In the genomic region with DNA sequence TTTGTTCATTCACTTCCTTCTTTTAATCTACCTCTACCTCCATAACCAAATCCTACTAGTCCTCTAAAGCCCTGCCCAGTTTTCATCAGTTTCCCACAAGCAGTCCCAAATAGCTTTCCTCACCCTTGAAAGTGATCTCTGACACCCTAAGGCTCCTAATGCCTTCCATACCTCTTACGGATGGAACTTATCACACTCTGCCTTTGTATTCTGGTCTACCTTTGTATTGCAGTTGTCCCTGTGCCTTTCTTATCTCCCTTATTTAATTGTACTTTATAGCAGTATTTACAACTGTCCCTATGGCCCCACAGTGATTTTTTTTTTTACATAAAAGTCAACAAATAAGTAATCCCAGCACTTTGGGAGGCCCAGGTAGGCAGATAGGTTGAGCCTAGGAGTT, we compare ENCODE assay signal across 24 cellular contexts. TPM values are rescaled to one million over a fixed set of nuclear protein-coding genes. Genes with fewer than 3 reads are reported as not detected.
DNase-seq lines count a peak whose midpoint lies in the region; FAIRE-seq and TF ChIP-seq lines count a peak whose summit lies in the region.
"Had no signal": no experiment of that assay in that cellular context is flagged by ENCODE, and none has a peak within 500 bp of the region (broad histone marks: within the 10 kb centered on the region; RNA-seq: fewer than 3 reads in every experiment).

No MANE protein-coding gene starts in this region.

- intact Hi-C loops in activated naive CD4-positive, alpha-beta T cell treated with anti-CD3 and anti-CD28 coated beads for 36 hours (cut with micrococcal nuclease) = no loop called here
- intact Hi-C loops in breast epithelium (cut with DNase I; ENCODE audit: low total_unique reads) = no loop called here

- CTCF ChIA-PET in activated naive CD4-positive, alpha-beta T cell treated with anti-CD3 and anti-CD28 coated beads for 36 hours (lab: Charles Lee) = no interaction called here
- CTCF ChIA-PET in activated naive CD4-positive, alpha-beta T cell treated with anti-CD3 and anti-CD28 coated beads, Interleukin-2, amount 10 ng/mL, durations not matched to agents 7 days and 5 days (lab: Charles Lee) = no interaction called here

- no peak for DNase-seq in activated naive CD4-positive, alpha-beta T cell treated with anti-CD3 and anti-CD28 coated beads for 36 hours
- no peak for DNase-seq in activated naive CD4-positive, alpha-beta T cell treated with anti-CD3 and anti-CD28 coated beads, Interleukin-2, amount 10 ng/mL, durations not matched to agents 7 days and 5 days
- no peak for DNase-seq in hepatocyte (ENCODE audit: low spot score)
- DNase-seq in small intestine = peak; percentile 71
- no peak for DNase-seq in NCI-H82 (lab: John Stamatoyannopoulos, UW)
- DNase-seq in NCI-H2227 treated with DMSO at 0.1 percent for 48 hours (lab: John Stamatoyannopoulos, UW) = no peak
- DNase-seq in breast epithelium (ENCODE audit: low spot score in 2 of 2) = no peak
- DNase-seq: AML-193; CD4-positive, alpha-beta memory T cell; COR-L47; DMS53; GM23248; H7; Karpas-422; NCI-H1092 treated with DMSO at 0.1 percent for 48 hours; NCI-H1436 treated with DMSO at 0.1 percent for 48 hours; NCI-H187 treated with DMSO at 0.1 percent for 48 hours; NCI-H2171 treated with DMSO at 0.1 percent for 48 hours; NCI-H524; NCI-H748 treated with DMSO at 0.1 percent for 48 hours had no signal

- WGBS in hepatocyte (ENCODE audit: low lambda C conversion rate, missing lambda C conversion rate) = 70% methylated on average over 1 of the region's 1 CpG
- 19 to 58% (median 48%) methylated on average over 1 of the region's 1 CpG for WGBS in small intestine, 3 donors

- no peaks in the 10 kb centered on the region for H3K79me2 ChIP-seq in hepatocyte

- no peak overlapping the region for H3K4me3 Mint-ChIP-seq in activated naive CD4-positive, alpha-beta T cell treated with anti-CD3 and anti-CD28 coated beads for 36 hours
- no peak overlapping the region for H3K4me3 Mint-ChIP-seq in activated naive CD4-positive, alpha-beta T cell treated with anti-CD3 and anti-CD28 coated beads, Interleukin-2, amount 10 ng/mL, durations not matched to agents 7 days and 5 days
- H3K4me3 Mint-ChIP-seq: CD4-positive, alpha-beta memory T cell had no signal

- TF ChIP-seq POLR2A in breast epithelium (IDR thresholded peaks at IDR 0.05) = no peak

- H3K27me3 ChIP-seq in hepatocyte = no peaks in the 10 kb centered on the region
- H3K27me3 ChIP-seq in small intestine (ENCODE audit: control insufficient read depth in 2 of 2, insufficient read depth in 2 of 2, low read length in 2 of 2) = no peaks in the 10 kb centered on the region
- H3K27me3 ChIP-seq in breast epithelium = no peaks in the 10 kb centered on the region
- H3K27me3 ChIP-seq: BLaER1 treated with 17β-estradiol and CSF1 and Interleukin-3, amounts not matched to agents 10 nM and 100 nM had no signal

- H3K4me3 ChIP-seq in hepatocyte (no peak overlapping the region), small intestine (ENCODE audit: low read depth in 1 of 2, low read length in 2 of 2) (no peak overlapping the region), breast epithelium (no peak overlapping the region)
- H3K4me3 ChIP-seq: A549; BLaER1 treated with 17β-estradiol and CSF1 and Interleukin-3, amounts not matched to agents 10 nM and 100 nM; GM23248 had no signal

- H3K9me3 Mint-ChIP-seq in activated naive CD4-positive, alpha-beta T cell treated with anti-CD3 and anti-CD28 coated beads for 36 hours = no peaks in the 10 kb centered on the region
- no peaks in the 10 kb centered on the region for H3K9me3 Mint-ChIP-seq in activated naive CD4-positive, alpha-beta T cell treated with anti-CD3 and anti-CD28 coated beads, Interleukin-2, amount 10 ng/mL, durations not matched to agents 7 days and 5 days
- H3K9me3 Mint-ChIP-seq: CD4-positive, alpha-beta memory T cell had no signal

- peak overlapping the region; percentile 54 for H3K27ac ChIP-seq in hepatocyte
- peak overlapping the region; percentile 40 to 53 for H3K27ac ChIP-seq in small intestine (ENCODE audit: low read depth in 1 of 2, low read length in 1 of 2)
- H3K27ac ChIP-seq in breast epithelium = no peak overlapping the region
- H3K27ac ChIP-seq: A549; BLaER1 treated with 17β-estradiol and CSF1 and Interleukin-3, amounts not matched to agents 10 nM and 100 nM; GM23248 had no signal

- H3K27ac Mint-ChIP-seq in activated naive CD4-positive, alpha-beta T cell treated with anti-CD3 and anti-CD28 coated beads for 36 hours = peak overlapping the region; percentile 18
- no peak overlapping the region for H3K27ac Mint-ChIP-seq in activated naive CD4-positive, alpha-beta T cell treated with anti-CD3 and anti-CD28 coated beads, Interleukin-2, amount 10 ng/mL, durations not matched to agents 7 days and 5 days

- no peak overlapping the region for H3K4me2 ChIP-seq in hepatocyte
- H3K4me2 ChIP-seq: A549; BLaER1 treated with 17β-estradiol and CSF1 and Interleukin-3, amounts not matched to agents 10 nM and 100 nM had no signal

- no peaks in the 10 kb centered on the region for H3K9me3 ChIP-seq in hepatocyte (ENCODE audit: low read depth)
- no peaks in the 10 kb centered on the region for H3K9me3 ChIP-seq in small intestine (ENCODE audit: control insufficient read depth, low read depth)
- no peaks in the 10 kb centered on the region for H3K9me3 ChIP-seq in breast epithelium
- H3K9me3 ChIP-seq: A549 had no signal

- H3K4me1 Mint-ChIP-seq in activated naive CD4-positive, alpha-beta T cell treated with anti-CD3 and anti-CD28 coated beads for 36 hours (ENCODE audit: low read depth) = peaks cover 5% of the 10 kb centered on the region
- H3K4me1 Mint-ChIP-seq in activated naive CD4-positive, alpha-beta T cell treated with anti-CD3 and anti-CD28 coated beads, Interleukin-2, amount 10 ng/mL, durations not matched to agents 7 days and 5 days = no peaks in the 10 kb centered on the region

- TF ChIP-seq CTCF in hepatocyte (IDR thresholded peaks at IDR 0.05; ENCODE audit: poor library complexity) = no peak
- TF ChIP-seq CTCF in breast epithelium (IDR thresholded peaks at IDR 0.05) = no peak

- no peak for FAIRE-seq in small intestine (lab: Jason Lieb, UNC)
- FAIRE-seq: A549, GM18507, HepG2 had no signal

- no peaks in the 10 kb centered on the region for H4K20me1 ChIP-seq in hepatocyte (ENCODE audit: insufficient read depth, poor library complexity, severe bottlenecking)
- H4K20me1 ChIP-seq: BLaER1 treated with 17β-estradiol and CSF1 and Interleukin-3, amounts not matched to agents 10 nM and 100 nM had no signal

- H3K36me3 Mint-ChIP-seq in activated naive CD4-positive, alpha-beta T cell treated with anti-CD3 and anti-CD28 coated beads for 36 hours (ENCODE audit: low read depth) = peaks cover 30% of the 10 kb centered on the region
- peaks cover 53% of the 10 kb centered on the region for H3K36me3 Mint-ChIP-seq in activated naive CD4-positive, alpha-beta T cell treated with anti-CD3 and anti-CD28 coated beads, Interleukin-2, amount 10 ng/mL, durations not matched to agents 7 days and 5 days

- H3K4me1 ChIP-seq in hepatocyte (ENCODE audit: insufficient read depth) = peaks cover 20% of the 10 kb centered on the region
- peaks cover 0 to under 1% of the 10 kb centered on the region in 2 donors for H3K4me1 ChIP-seq in small intestine (ENCODE audit: control insufficient read depth in 2 of 2, insufficient read depth in 1 of 2, low read depth in 1 of 2, low read length in 1 of 2)
- H3K4me1 ChIP-seq in breast epithelium = no peaks in the 10 kb centered on the region
- H3K4me1 ChIP-seq: A549; BLaER1 treated with 17β-estradiol and CSF1 and Interleukin-3, amounts not matched to agents 10 nM and 100 nM had no signal

- H3K9me2 ChIP-seq in hepatocyte (replicated peaks; ENCODE audit: insufficient read depth) = no peaks in the 10 kb centered on the region

- no peak overlapping the region for H2AFZ ChIP-seq in hepatocyte
- H2AFZ ChIP-seq: GM23248 had no signal

- H3K36me3 ChIP-seq in hepatocyte (replicated peaks; ENCODE audit: insufficient read depth, low read depth) = no peaks in the 10 kb centered on the region
- H3K36me3 ChIP-seq in small intestine (ENCODE audit: control insufficient read depth in 2 of 2, insufficient read depth in 2 of 2, low read length in 2 of 2) = peaks cover 18 to 37% of the 10 kb centered on the region in 2 donors
- no peaks in the 10 kb centered on the region for H3K36me3 ChIP-seq in breast epithelium

- H3K27me3 Mint-ChIP-seq in activated naive CD4-positive, alpha-beta T cell treated with anti-CD3 and anti-CD28 coated beads for 36 hours (ENCODE audit: low read depth) = no peaks in the 10 kb centered on the region
- H3K27me3 Mint-ChIP-seq in activated naive CD4-positive, alpha-beta T cell treated with anti-CD3 and anti-CD28 coated beads, Interleukin-2, amount 10 ng/mL, durations not matched to agents 7 days and 5 days = no peaks in the 10 kb centered on the region
- H3K27me3 Mint-ChIP-seq: CD4-positive, alpha-beta memory T cell had no signal

RNA-seq across cellular contexts. Expression of a gene that starts 33.8 kb away (rescaled TPM):
- 10 to 100 TPM; 22.1 to 22.9 TPM for total RNA-seq in activated naive CD4-positive, alpha-beta T cell treated with anti-CD3 and anti-CD28 coated beads for 36 hours
- total RNA-seq in hepatocyte (40.2 and 43.1 TPM in 2 replicates), breast epithelium (10 to 100 TPM; 13.3 to 31.8 (median 15.8) TPM)
- polyA plus RNA-seq in hepatocyte (22.2 and 22.7 TPM in 2 replicates), small intestine (100 to 1,000 TPM; 163 to 425 (median 338) TPM)

RNA-seq across cellular contexts. Expression of a gene that starts 39.0 kb away (rescaled TPM):
- total RNA-seq in activated naive CD4-positive, alpha-beta T cell treated with anti-CD3 and anti-CD28 coated beads for 36 hours = 10 to 100 TPM; 37.8 to 39.0 TPM
- total RNA-seq in hepatocyte (33.0 and 56.4 TPM in 2 replicates), breast epithelium (10 to 100 TPM; 27.4 to 34.5 (median 32.1) TPM)
- polyA plus RNA-seq in hepatocyte (31.7 and 44.2 TPM in 2 replicates), small intestine (10 to 100 TPM; 39.1 to 79.8 (median 41.6) TPM)

RNA-seq across cellular contexts. Expression of a gene that starts 39.3 kb away (rescaled TPM):
- 10 to 100 TPM; 24.9 to 28.4 TPM for total RNA-seq in activated naive CD4-positive, alpha-beta T cell treated with anti-CD3 and anti-CD28 coated beads for 36 hours
- 31.1 and 39.8 TPM in 2 replicates for total RNA-seq in hepatocyte
- 20.4 and 26.2 TPM in 2 replicates for polyA plus RNA-seq in hepatocyte
- polyA plus RNA-seq in small intestine = 10 to 100 TPM; 13.8 to 16.0 (median 15.9) TPM
- total RNA-seq in breast epithelium = 10 to 100 TPM; 53.7 to 65.6 (median 59.2) TPM

Comparison
In these comparisons a context has a peak if more than half of its experiments do, and no peak if none do; other contexts are left out.
1. H3K27ac ChIP-seq: peak in hepatocyte (single experiment) and small intestine (2 of 2); none in breast epithelium (0 of 2).